Comparison of ENCODE assay signal across 17 cellular contexts in genomic region chr17:33267881-33268548, GRCh38. TPM values are rescaled to one million over a fixed set of nuclear protein-coding genes. Genes with fewer than 3 reads are reported as not detected.
DNase-seq lines count a peak whose midpoint lies in the region; ATAC-seq, FAIRE-seq and TF ChIP-seq lines count a peak whose summit lies in the region.
"Had no signal": no experiment of that assay in that cellular context is flagged by ENCODE, and none has a peak within 500 bp of the region (broad histone marks: within the 10 kb centered on the region; RNA-seq: fewer than 3 reads in every experiment).

No MANE protein-coding gene starts in this region.

- H3K14ac ChIP-seq in H1 (ENCODE audit: insufficient read length): no peak overlapping the region

- no peak overlapping the region for H3K23ac ChIP-seq in H1 (ENCODE audit: insufficient read length)

- peaks cover 2% of the 10 kb centered on the region; the same call in 1 of the 2 replicates for H3K23me2 ChIP-seq in H1 (ENCODE audit: low read depth, low read length)

- no peak for ATAC-seq in PC-3

- H3K27me3 ChIP-seq in ACC112 (ENCODE audit: insufficient read depth, low read length) (no peaks in the 10 kb centered on the region), PC-3 (ENCODE audit: low read length) (no peaks in the 10 kb centered on the region), H1 (replicated peaks in 1 of 4; ENCODE audit: control insufficient read depth in 3 of 4, extremely low read depth in 1 of 4, insufficient read depth in 3 of 4, low read length in 3 of 4) (no peaks in the 10 kb centered on the region; a peak in 1 of 7 replicates), small intestine (ENCODE audit: control insufficient read depth in 2 of 2, insufficient read depth in 2 of 2, low read length in 2 of 2) (no peaks in the 10 kb centered on the region), smooth muscle cell (ENCODE audit: low read depth) (no peaks in the 10 kb centered on the region)

- WGBS in H1 (ENCODE audit: extremely low coverage in 1 of 2, insufficient coverage in 1 of 2, insufficient read length in 1 of 2, insufficient replicate concordance in 2 of 2, low coverage in 1 of 2, low lambda C conversion rate in 2 of 2, missing lambda C conversion rate in 1 of 2), 2 experiments: 95% methylated on average over 5 of the region's 5 CpGs; no CpG with 5 or more reads in 1 of the 2 experiments
- WGBS in small intestine, 3 donors: 19 to 60% (median 39%) methylated on average over 5 of the region's 5 CpGs
- 86% methylated on average over 5 of the region's 5 CpGs for WGBS in smooth muscle cell (ENCODE audit: low lambda C conversion rate)

- no peak overlapping the region for H2AFZ ChIP-seq in ACC112 (ENCODE audit: low read length, unreplicated experiment)
- H2AFZ ChIP-seq in PC-3 (ENCODE audit: low read length): no peak overlapping the region
- H2AFZ ChIP-seq in H1 (ENCODE audit: low read length): no peak overlapping the region
- no peak overlapping the region for H2AFZ ChIP-seq in smooth muscle cell (ENCODE audit: low read depth)

- TF ChIP-seq EP300 in H1 (IDR thresholded peaks at IDR 0.05; ENCODE audit: borderline replicate concordance in 1 of 2, low read depth in 2 of 2, low read length in 2 of 2): no peak

- POLR2A ChIA-PET in PC-3 (lab: Charles Lee; ENCODE audit: unreplicated experiment) (no interaction called here), H1 (lab: Charles Lee; ENCODE audit: partially characterized antibody) (no interaction called here)

- H3K4me1 ChIP-seq in ACC112 (ENCODE audit: control insufficient read depth, insufficient read depth, low read length, unreplicated experiment): peaks cover 21% of the 10 kb centered on the region
- H3K4me1 ChIP-seq in PC-3 (ENCODE audit: insufficient read depth, low read length): peaks cover 14% of the 10 kb centered on the region
- H3K4me1 ChIP-seq in H1 (replicated peaks in 1 of 4; ENCODE audit: control insufficient read depth in 3 of 4, insufficient read depth in 4 of 4, low read length in 3 of 4): no peaks in the 10 kb centered on the region
- peaks cover 0 to 2% of the 10 kb centered on the region in 2 donors for H3K4me1 ChIP-seq in small intestine (ENCODE audit: control insufficient read depth in 2 of 2, insufficient read depth in 1 of 2, low read depth in 1 of 2, low read length in 1 of 2)
- H3K4me1 ChIP-seq in smooth muscle cell (ENCODE audit: low read depth): no peaks in the 10 kb centered on the region

- no peak for FAIRE-seq in H1 (lab: Jason Lieb, UNC)
- FAIRE-seq in small intestine (lab: Jason Lieb, UNC): no peak
- FAIRE-seq: H54 had no signal

- H3K27ac ChIP-seq in ACC112 (ENCODE audit: low read depth, low read length) (peak overlapping the region; percentile 58), PC-3 (ENCODE audit: low read length) (peak overlapping the region; percentile 73), H1 (ENCODE audit: low read depth, low read length) (no peak overlapping the region), small intestine (ENCODE audit: low read depth in 1 of 2, low read length in 1 of 2) (peak overlapping the region; percentile 39 to 52), smooth muscle cell (ENCODE audit: low read depth) (no peak overlapping the region)

- H3F3A ChIP-seq in PC-3 (ENCODE audit: low read length, unreplicated experiment) (no peaks in the 10 kb centered on the region), smooth muscle cell (ENCODE audit: low read depth) (no peaks in the 10 kb centered on the region)

- no peaks in the 10 kb centered on the region for H3K9me2 ChIP-seq in PC-3 (replicated peaks; ENCODE audit: low read length)

- no peak overlapping the region for H2AK5ac ChIP-seq in H1 (ENCODE audit: low read depth, low read length)

- H3K56ac ChIP-seq in H1 (replicated peaks; ENCODE audit: insufficient read length, low read depth, low read length): peak overlapping the region; percentile 85

- H3K4ac ChIP-seq in H1 (replicated peaks; ENCODE audit: insufficient read length, low read depth, low read length): no peak overlapping the region

- BruUV-seq in PC-3 (replicated peaks; lab: Mats Ljungman, UMichigan): no TSS peak

- intact Hi-C loops in PC-3 (cut with micrococcal nuclease): no loop called here

- DNase-seq in PC-3: no peak
- no peak for DNase-seq in H1 (ENCODE audit: low read depth in 1 of 2, low spot score in 2 of 2)
- DNase-seq in small intestine: peak; percentile 89
- DNase-seq in HK-2 (ENCODE audit: unreplicated experiment): no peak
- no peak for DNase-seq in stimulated activated CD4-positive, alpha-beta T cell treated with anti-CD3 and anti-CD28 coated beads, Interleukin-2, amount 100 ng/mL, for 48 hours
- no peak for DNase-seq in smooth muscle cell (lab: John Stamatoyannopoulos, UW; ENCODE audit: unreplicated experiment)
- DNase-seq: DMS79 treated with DMSO at 0.1 percent for 48 hours, Kasumi-1, MM.1S, NCI-H1092, NCI-H1436 treated with DMSO at 0.1 percent for 48 hours, NCI-H2029, NCI-H526, SHP77 had no signal

- H3K18ac ChIP-seq in H1 (ENCODE audit: extremely low read depth, low read length): no peak overlapping the region

- H2BK15ac ChIP-seq in H1 (ENCODE audit: low read length): no peak overlapping the region

- H4K8ac ChIP-seq in H1 (ENCODE audit: extremely low read depth, insufficient read depth, low read length): no peak overlapping the region

- H2BK5ac ChIP-seq in H1 (ENCODE audit: low read depth, low read length): no peak overlapping the region

- no peak overlapping the region for H4K5ac ChIP-seq in H1 (ENCODE audit: insufficient read length, low read depth, low read length)

- H3K9ac ChIP-seq in PC-3 (ENCODE audit: low read length) (no peak overlapping the region), H1 (replicated peaks in 1 of 4; ENCODE audit: extremely low read depth in 1 of 4, low read depth in 3 of 4, low read length in 3 of 4) (no peak overlapping the region), smooth muscle cell (ENCODE audit: low read depth) (no peak overlapping the region)

- TF ChIP-seq RAD21 in H1 (IDR thresholded peaks at IDR 0.05 in 1 of 2, conservative IDR thresholded peaks at IDR 0.05 in 1 of 2; ENCODE audit: low read depth in 2 of 2, low read length in 2 of 2): no peak

- TF ChIP-seq POLR2A in H1 (IDR thresholded peaks at IDR 0.05; ENCODE audit: control extremely low read depth in 1 of 2, low read depth in 2 of 2, low read length in 2 of 2): no peak

- no peak overlapping the region for H2BK120ac ChIP-seq in H1 (replicated peaks; ENCODE audit: low read depth, low read length)

- H3K9me3 ChIP-seq in PC-3 (ENCODE audit: low read length) (no peaks in the 10 kb centered on the region), H1 (ENCODE audit: insufficient read depth in 2 of 2, low read depth in 1 of 2, low read length in 1 of 2) (no peaks in the 10 kb centered on the region), small intestine (ENCODE audit: control insufficient read depth, low read depth) (no peaks in the 10 kb centered on the region), smooth muscle cell (replicated peaks; ENCODE audit: low read depth) (no peaks in the 10 kb centered on the region)

- H3K36me3 ChIP-seq in ACC112 (ENCODE audit: insufficient read depth, low read length): no peaks in the 10 kb centered on the region
- H3K36me3 ChIP-seq in PC-3 (ENCODE audit: low read depth, low read length): no peaks in the 10 kb centered on the region
- no peaks in the 10 kb centered on the region for H3K36me3 ChIP-seq in H1 (ENCODE audit: control insufficient read depth in 2 of 4, insufficient read depth in 4 of 4, low read length in 3 of 4)
- no peaks in the 10 kb centered on the region for H3K36me3 ChIP-seq in small intestine (ENCODE audit: control insufficient read depth in 2 of 2, insufficient read depth in 2 of 2, low read length in 2 of 2)
- H3K36me3 ChIP-seq in smooth muscle cell (ENCODE audit: low read depth): no peaks in the 10 kb centered on the region

- no peak overlapping the region for H2BK12ac ChIP-seq in H1 (ENCODE audit: low read depth, low read length)

- no peak overlapping the region for H4K91ac ChIP-seq in H1 (replicated peaks; ENCODE audit: insufficient read length, low read length)

- CTCF ChIA-PET in PC-3 (lab: Charles Lee) (no interaction called here), H1 (lab: Charles Lee; ENCODE audit: partially characterized antibody) (no interaction called here)

- H3K4me2 ChIP-seq in PC-3 (ENCODE audit: low read length): peak overlapping the region; percentile 53
- H3K4me2 ChIP-seq in H1 (ENCODE audit: insufficient read depth in 1 of 2, low read depth in 2 of 2, low read length in 2 of 2): no peak overlapping the region
- H3K4me2 ChIP-seq in smooth muscle cell: no peak overlapping the region

- H3K79me2 ChIP-seq in ACC112 (ENCODE audit: control insufficient read depth, insufficient read depth, low read length, unreplicated experiment): no peaks in the 10 kb centered on the region
- no peaks in the 10 kb centered on the region for H3K79me2 ChIP-seq in PC-3 (ENCODE audit: low read length)
- H3K79me2 ChIP-seq in H1 (ENCODE audit: control insufficient read depth in 1 of 2, insufficient read depth in 2 of 2, low read length in 2 of 2): no peaks in the 10 kb centered on the region
- H3K79me2 ChIP-seq in smooth muscle cell (ENCODE audit: low read depth): no peaks in the 10 kb centered on the region

- H3K4me3 ChIP-seq in ACC112 (ENCODE audit: low read depth, low read length) (no peak overlapping the region), PC-3 (ENCODE audit: low read length) (no peak overlapping the region), H1 (ENCODE audit: extremely low read depth in 1 of 4, insufficient read depth in 2 of 4, low read depth in 3 of 4, low read length in 4 of 4) (no peak overlapping the region), small intestine (ENCODE audit: low read depth in 1 of 2, low read length in 2 of 2) (no peak overlapping the region), smooth muscle cell (no peak overlapping the region)

- H2BK20ac ChIP-seq in H1 (ENCODE audit: low read length): no peak overlapping the region

- no peaks in the 10 kb centered on the region for H3K79me1 ChIP-seq in H1 (ENCODE audit: low read depth, low read length)

- TF ChIP-seq CTCF in PC-3 (conservative IDR thresholded peaks at IDR 0.05; ENCODE audit: low read depth, low read length) (no peak), H1 (IDR thresholded peaks at IDR 0.05; ENCODE audit: control extremely low read depth in 1 of 3, insufficient read depth in 1 of 3, low read depth in 1 of 3, low read length in 3 of 3) (no peak), smooth muscle cell (IDR thresholded peaks at IDR 0.05; ENCODE audit: borderline replicate concordance, insufficient read depth, poor library complexity, severe bottlenecking) (no peak)

- H4K20me1 ChIP-seq in PC-3 (ENCODE audit: low read length) (no peaks in the 10 kb centered on the region), H1 (replicated peaks in 1 of 2; ENCODE audit: control insufficient read depth in 1 of 2, insufficient read depth in 2 of 2, low read length in 2 of 2) (peaks cover 0 to 1% of the 10 kb centered on the region in 2 experiments), smooth muscle cell (ENCODE audit: low read depth) (no peaks in the 10 kb centered on the region)

RNA-seq across cellular contexts. Expression of gene ASIC2, which starts 25.1 kb away (rescaled TPM):
- total RNA-seq in PC-3 (2014; rRNA removed): 0.11 and 0.12 TPM in 2 replicates
- 1.1 and 1.2 TPM in 2 replicates for total RNA-seq in H1 (2021; fragmentation: NEBNext Ultra II Directional; extraction: Animal tissue kit (Norgen Biotek cat#: 25700))
- polyA plus RNA-seq in H1 (2011; rRNA removed): 0.86 and 1.3 TPM in 2 replicates
- 0.84 TPM for polyA plus RNA-seq in H1 (2011; cell fraction: cytosol; rRNA removed)
- 2.8 TPM for polyA plus RNA-seq in H1 (2011; cell fraction: nucleus; rRNA removed)
- polyA plus RNA-seq in H1 (2012, experiment 1 of 2): 0.21 to 0.61 TPM (median 0.45 TPM) in 4 replicates
- 0.37 TPM for polyA plus RNA-seq in H1 (2012, experiment 2 of 2)
- polyA plus RNA-seq in H1 (2013, experiment 1 of 2): 0.75 TPM
- polyA plus RNA-seq in H1 (2013, experiment 2 of 2): 0.79 TPM
- polyA minus RNA-seq in H1 (2011; rRNA and poly(A)+ RNA removed): 2.6 and 2.9 TPM in 2 replicates
- 0.88 TPM for polyA minus RNA-seq in H1 (2011; cell fraction: cytosol; rRNA and poly(A)+ RNA removed)
- polyA minus RNA-seq in H1 (2011; cell fraction: nucleus; rRNA and poly(A)+ RNA removed): 12.2 TPM
- polyA plus RNA-seq in small intestine: 1 to 10 TPM in 1 of 3 donors, not detected in 2; 1.5 TPM
- 0.18 and 4.2 TPM in 2 replicates for total RNA-seq in smooth muscle cell
- polyA plus RNA-seq in smooth muscle cell: 0.23 and 0.31 TPM in 2 replicates
- polyA plus RNA-seq: CD14-positive monocyte had no signal

Comparison
In these comparisons a context has a peak if more than half of its experiments do, and no peak if none do; other contexts are left out.
1. H3K27ac ChIP-seq: peak in ACC112 (single experiment), PC-3 (single experiment) and small intestine (2 of 2); none in H1 (single experiment) and smooth muscle cell (single experiment).